ENCODE assay signal across 7 cellular contexts in genomic region chrX:10429908-10430307, GRCh38.
"Had no signal": no experiment of that assay in that cellular context is flagged by ENCODE, and none has a peak within 500 bp of the region (broad histone marks: within the 10 kb centered on the region; RNA-seq: fewer than 3 reads in every experiment).

No MANE protein-coding gene starts in this region.

- H3K4me3 Mint-ChIP-seq: GM23338, H9, HFFc6 had no signal

- H3K27ac Mint-ChIP-seq: GM23338, H9, HFFc6 had no signal

- H3K9me3 Mint-ChIP-seq: GM23338, HFFc6 had no signal

- H3K4me1 Mint-ChIP-seq: GM23338, H9 had no signal

- DNase-seq: GM23248, GOT3, H7, H9, HCEC 1CT, HFFc6 had no signal
